Comparison of ENCODE assay signal across 23 cellular contexts in the genomic region with DNA sequence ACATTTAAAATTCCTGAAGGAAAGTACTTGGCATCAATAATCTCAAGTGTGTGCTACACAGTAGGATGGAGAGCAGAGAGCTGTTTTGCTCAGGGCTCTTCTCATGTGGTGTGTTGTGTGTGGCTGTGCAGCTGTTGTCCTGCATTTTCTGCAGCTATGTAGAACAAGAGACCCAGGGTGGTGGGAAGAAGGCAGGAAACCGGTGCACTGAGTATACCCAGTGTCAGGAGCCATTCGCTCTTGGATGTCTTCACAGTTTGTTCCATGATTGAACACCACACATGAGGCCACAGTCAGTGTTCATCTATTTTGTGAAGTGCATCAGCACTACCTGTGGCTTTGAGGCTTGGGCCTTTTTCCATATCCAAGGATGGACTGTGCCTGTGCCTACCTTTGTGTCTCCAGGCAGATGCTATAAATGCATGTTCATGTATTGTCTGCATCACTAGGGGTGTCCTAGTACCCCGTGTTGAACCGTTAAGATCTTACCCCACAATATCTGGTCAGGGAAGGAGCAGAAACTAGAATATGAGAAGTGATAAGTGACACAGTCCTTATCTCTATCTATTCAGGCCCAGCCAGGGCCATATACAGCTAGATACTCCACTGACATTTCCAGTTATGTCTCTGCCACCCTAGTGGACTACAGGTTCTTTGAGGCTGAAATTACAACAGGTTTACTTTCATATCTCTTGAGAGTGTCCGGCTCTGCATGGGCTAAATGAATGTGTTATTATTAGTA.
"Had no signal": no experiment of that assay in that cellular context is flagged by ENCODE, and none has a peak within 500 bp of the region (broad histone marks: within the 10 kb centered on the region; RNA-seq: fewer than 3 reads in every experiment).

No MANE protein-coding gene starts in this region.

- DNase-seq: Karpas-422, KG1, MG63, NCI-H1092, NCI-H1105 treated with DMSO at 0.1 percent for 48 hours, NCI-H1417 treated with DMSO at 0.1 percent for 48 hours, NCI-H146, NCI-H1694 treated with DMSO at 0.1 percent for 48 hours, NCI-H1930, NCI-H2081, NCI-H2107, NCI-H2171 treated with DMSO at 0.1 percent for 48 hours, NCI-H226, NCI-H446, NCI-H510A, NCI-H524 treated with DMSO at 0.1 percent for 48 hours, NCI-H69, NCI-H774, PC-3, SHP77, T-helper 1 cell had no signal

- ATAC-seq: Panc1, PC-3, SK-N-SH treated with all-trans-retinoic acid at 6 μM for 48 hours had no signal
